12 cellular contexts compared by ENCODE assay signal in the genomic region with DNA sequence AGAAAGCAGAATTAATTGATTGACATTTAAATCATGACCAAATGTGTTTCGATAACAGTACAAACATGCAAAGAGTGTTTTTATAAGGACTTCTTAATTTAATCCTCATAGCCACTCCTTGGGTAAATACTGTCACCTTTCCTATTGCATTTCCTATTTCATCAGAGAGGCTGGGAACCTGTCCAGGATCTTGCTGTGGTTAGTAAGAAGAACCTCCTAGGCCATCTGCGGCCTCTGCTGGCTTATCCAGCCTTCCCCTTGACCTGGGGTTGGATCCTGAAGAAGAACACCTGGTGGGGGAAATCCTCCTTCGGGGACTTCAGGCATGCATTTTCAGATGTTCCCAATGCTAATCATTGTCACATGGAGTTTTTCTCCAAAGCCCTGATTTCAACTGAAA. TPM values are rescaled to one million over a fixed set of nuclear protein-coding genes. Genes with fewer than 3 reads are reported as not detected.
DNase-seq lines count a peak whose midpoint lies in the region; ATAC-seq and TF ChIP-seq lines count a peak whose summit lies in the region.
"Had no signal": no experiment of that assay in that cellular context is flagged by ENCODE, and none has a peak within 500 bp of the region (broad histone marks: within the 10 kb centered on the region; RNA-seq: fewer than 3 reads in every experiment).

No MANE protein-coding gene starts in this region.

- H3K27ac ChIP-seq in testis, result no peak overlapping the region

- H3K4me3 ChIP-seq in foreskin fibroblast (ENCODE audit: low read depth in 1 of 2, low read length in 2 of 2), result no peak overlapping the region
- no peak overlapping the region for H3K4me3 ChIP-seq in testis
- H3K4me3 ChIP-seq: esophagus squamous epithelium had no signal

- ATAC-seq in GM18861 (IDR thresholded peaks at IDR 0.05; ENCODE audit: unreplicated experiment), result no peak
- ATAC-seq in HG02973 (IDR thresholded peaks at IDR 0.05; ENCODE audit: unreplicated experiment), result no peak
- ATAC-seq: activated CD8-positive, alpha-beta T cell treated with anti-CD3 and anti-CD28 coated beads, Interleukin-2, amount 10 ng/mL, durations not matched to agents 7 days and 5 days; T-cell had no signal

- intact Hi-C loops in testis (cut with DNase I; ENCODE audit: low total_unique reads), result no loop called here

- DNase-seq in DMS153 (lab: John Stamatoyannopoulos, UW) (peak; percentile 10), DMS153 treated with DMSO at 0.1 percent for 48 hours (lab: John Stamatoyannopoulos, UW; ENCODE audit: unreplicated experiment) (no peak), SHP77 (lab: John Stamatoyannopoulos, UW) (peak; percentile 15 to 57), foreskin fibroblast (peak; percentile 73 to 85), testis (peak; percentile 79), cerebellar nuclear complex (lab: John Stamatoyannopoulos, UW) (no peak)
- DNase-seq: activated CD8-positive, alpha-beta T cell treated with anti-CD3 and anti-CD28 coated beads, Interleukin-2, amount 10 ng/mL, durations not matched to agents 7 days and 5 days; esophagus squamous epithelium; NCI-H446 treated with DMSO at 0.1 percent for 48 hours; T-cell had no signal

- peaks cover 7% of the 10 kb centered on the region for H3K4me1 ChIP-seq in testis

- no peak for TF ChIP-seq POLR2A in testis (IDR thresholded peaks at IDR 0.05)

- H3K27me3 ChIP-seq in testis, result no peaks in the 10 kb centered on the region
- H3K27me3 ChIP-seq: esophagus squamous epithelium had no signal

- no peaks in the 10 kb centered on the region for H3K36me3 ChIP-seq in testis (ENCODE audit: low read depth, missing control alignments)
- H3K36me3 ChIP-seq: esophagus squamous epithelium had no signal

- TF ChIP-seq CTCF in foreskin fibroblast (IDR thresholded peaks at IDR 0.05; ENCODE audit: low read depth, low read length), result no peak
- no peak for TF ChIP-seq CTCF in testis (IDR thresholded peaks at IDR 0.05)

- 53 to 67% methylated on average over 3 of the region's 3 CpGs for WGBS in testis, 2 donors

- no peaks in the 10 kb centered on the region for H3K9me3 ChIP-seq in testis
- H3K9me3 ChIP-seq: esophagus squamous epithelium had no signal

RNA-seq across cellular contexts. Expression of a gene that starts 25.5 kb away (rescaled TPM):
- total RNA-seq in testis, result 1 to 10 TPM in 1 of 2 donors, under 1 TPM in 1; 0.37 to 1.3 TPM
- polyA plus RNA-seq in testis (ENCODE audit: insufficient read depth, low read depth, low replicate concordance), result 0.61 TPM
- total RNA-seq: activated CD8-positive, alpha-beta T cell treated with anti-CD3 and anti-CD28 coated beads, Interleukin-2, amount 10 ng/mL, durations not matched to agents 7 days and 5 days had no signal

RNA-seq across cellular contexts. Expression of a gene that starts 28.5 kb away (rescaled TPM):
- total RNA-seq in testis, result 1 to 10 TPM; 2.8 to 3.3 TPM
- 29.0 TPM for polyA plus RNA-seq in testis (ENCODE audit: insufficient read depth, low read depth, low replicate concordance)
- total RNA-seq: activated CD8-positive, alpha-beta T cell treated with anti-CD3 and anti-CD28 coated beads, Interleukin-2, amount 10 ng/mL, durations not matched to agents 7 days and 5 days had no signal

Comparison
In these comparisons a context has a peak if more than half of its experiments do, and no peak if none do; other contexts are left out.
1. DNase-seq: peak in DMS153 (single experiment), SHP77 (2 of 2), foreskin fibroblast (2 of 2) and testis (single experiment); none in DMS153 treated with DMSO at 0.1 percent for 48 hours (single experiment) and cerebellar nuclear complex (0 of 2).